8 cellular contexts compared by ENCODE assay signal in the genomic region with DNA sequence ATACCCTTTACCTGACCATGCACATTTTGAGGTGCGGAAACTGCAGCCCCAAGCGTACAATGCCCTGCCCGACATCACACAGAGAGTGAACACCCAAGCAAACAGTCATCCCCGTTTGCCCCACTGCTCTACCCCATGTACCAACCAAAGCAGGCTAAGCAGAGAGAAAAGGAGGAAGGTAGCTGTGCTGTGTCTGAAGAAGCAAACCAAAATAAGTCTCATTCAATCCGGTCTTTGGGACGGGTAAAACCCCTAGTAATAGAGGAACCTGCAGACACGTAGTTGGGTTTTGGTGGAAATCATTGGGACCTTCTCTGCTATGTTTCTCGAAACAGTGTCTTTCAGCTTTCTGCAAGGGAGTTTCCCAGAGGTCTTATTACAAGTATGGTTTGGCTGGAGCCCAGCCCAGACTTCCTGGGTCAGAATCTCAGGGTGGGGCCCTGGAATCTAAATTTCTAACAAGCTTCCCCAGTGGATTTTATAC.
DNase-seq lines count a peak whose midpoint lies in the region; ATAC-seq and TF ChIP-seq lines count a peak whose summit lies in the region.

No MANE protein-coding gene starts in this region.

- peak overlapping the region; percentile 31 for H3K4me3 Mint-ChIP-seq in T-helper 17 cell

- in situ Hi-C loops in GM13977 (cut with MboI; ENCODE audit: low pct_unique_long_range_greater_than_20kb, low sequenced_read_pairs, unreplicated experiment) = no loop called here

- TF ChIP-seq CTCF in GM13977 (IDR thresholded peaks at IDR 0.05; ENCODE audit: extremely low read depth, insufficient read depth, missing control alignments) (no peak), sigmoid colon (IDR thresholded peaks at IDR 0.05) (no peak)

- peak; percentile 65 for DNase-seq in GM13977 (ENCODE audit: low spot score)
- DNase-seq in T-helper 17 cell = no peak
- no peak for DNase-seq in sigmoid colon
- DNase-seq in AML-193 (lab: John Stamatoyannopoulos, UW) = no peak
- DNase-seq in HUDEP-2 (lab: John Stamatoyannopoulos, UW; ENCODE audit: unreplicated experiment in 76 of 76) = no peak

- H3K4me3 ChIP-seq in mucosa of rectum (ENCODE audit: low read length in 2 of 2) (peak overlapping the region; percentile 52 to 64), sigmoid colon (no peak overlapping the region)

- peaks cover 9% of the 10 kb centered on the region for H3K4me1 Mint-ChIP-seq in T-helper 17 cell

- H3K9ac ChIP-seq in mucosa of rectum (ENCODE audit: low read depth in 1 of 2, low read length in 2 of 2) = peak overlapping the region; percentile 49 to 61

- H3K27ac ChIP-seq in mucosa of rectum (ENCODE audit: low read depth in 2 of 2, low read length in 2 of 2) (peak overlapping the region; percentile 83 to 86), sigmoid colon (no peak overlapping the region)

- TF ChIP-seq EP300 in sigmoid colon (IDR thresholded peaks at IDR 0.05) = no peak

- intact Hi-C loops in sigmoid colon (cut with DNase I) = no loop called here

- H3K9me3 ChIP-seq in T-helper 17 cell (ENCODE audit: control insufficient read depth, low read length, poor library complexity, severe bottlenecking) = no peaks in the 10 kb centered on the region
- H3K9me3 ChIP-seq in mucosa of rectum (ENCODE audit: control insufficient read depth in 2 of 2, low read length in 2 of 2) = no peaks in the 10 kb centered on the region
- no peaks in the 10 kb centered on the region for H3K9me3 ChIP-seq in sigmoid colon

- ATAC-seq in HG02623 (IDR thresholded peaks at IDR 0.05; ENCODE audit: unreplicated experiment) (peak; percentile 46), T-helper 17 cell (peak; percentile 71), HG02970 (IDR thresholded peaks at IDR 0.05; ENCODE audit: low FRiP score, unreplicated experiment) (no peak)

- peaks cover 65% of the 10 kb centered on the region for H3K27me3 Mint-ChIP-seq in T-helper 17 cell

- peak overlapping the region; percentile 12 for H3K27ac Mint-ChIP-seq in T-helper 17 cell

- no peaks in the 10 kb centered on the region for H3K36me3 Mint-ChIP-seq in T-helper 17 cell (ENCODE audit: low read depth)

- H3K36me3 ChIP-seq in mucosa of rectum (ENCODE audit: control insufficient read depth in 2 of 2, insufficient read depth in 2 of 2, low read length in 2 of 2) (no peaks in the 10 kb centered on the region), sigmoid colon (no peaks in the 10 kb centered on the region)

- H3K4me1 ChIP-seq in mucosa of rectum (ENCODE audit: control insufficient read depth in 2 of 2, insufficient read depth in 2 of 2, low read length in 2 of 2) (peaks cover 19 to 23% of the 10 kb centered on the region in 2 donors), sigmoid colon (peaks cover 0 to 29% (median 13%) of the 10 kb centered on the region in 4 donors)

- no peak for TF ChIP-seq POLR2A in sigmoid colon (IDR thresholded peaks at IDR 0.05)

- 5 to 26% methylated on average over 8 of the region's 8 CpGs for whole genome bisulfite sequencing in sigmoid colon, 2 donors

- no peaks in the 10 kb centered on the region for H3K27me3 ChIP-seq in mucosa of rectum (ENCODE audit: control insufficient read depth in 2 of 2, insufficient read depth in 2 of 2, low read length in 2 of 2)
- no peaks in the 10 kb centered on the region for H3K27me3 ChIP-seq in sigmoid colon

Comparison
In these comparisons a context has a peak if more than half of its experiments do, and no peak if none do; other contexts are left out.
1. H3K27ac ChIP-seq: peak in mucosa of rectum (2 of 2); none in sigmoid colon (0 of 4).
2. H3K4me3 ChIP-seq: peak in mucosa of rectum (2 of 2); none in sigmoid colon (0 of 4).